1 cellular context compared by ENCODE assay signal in the genomic region with DNA sequence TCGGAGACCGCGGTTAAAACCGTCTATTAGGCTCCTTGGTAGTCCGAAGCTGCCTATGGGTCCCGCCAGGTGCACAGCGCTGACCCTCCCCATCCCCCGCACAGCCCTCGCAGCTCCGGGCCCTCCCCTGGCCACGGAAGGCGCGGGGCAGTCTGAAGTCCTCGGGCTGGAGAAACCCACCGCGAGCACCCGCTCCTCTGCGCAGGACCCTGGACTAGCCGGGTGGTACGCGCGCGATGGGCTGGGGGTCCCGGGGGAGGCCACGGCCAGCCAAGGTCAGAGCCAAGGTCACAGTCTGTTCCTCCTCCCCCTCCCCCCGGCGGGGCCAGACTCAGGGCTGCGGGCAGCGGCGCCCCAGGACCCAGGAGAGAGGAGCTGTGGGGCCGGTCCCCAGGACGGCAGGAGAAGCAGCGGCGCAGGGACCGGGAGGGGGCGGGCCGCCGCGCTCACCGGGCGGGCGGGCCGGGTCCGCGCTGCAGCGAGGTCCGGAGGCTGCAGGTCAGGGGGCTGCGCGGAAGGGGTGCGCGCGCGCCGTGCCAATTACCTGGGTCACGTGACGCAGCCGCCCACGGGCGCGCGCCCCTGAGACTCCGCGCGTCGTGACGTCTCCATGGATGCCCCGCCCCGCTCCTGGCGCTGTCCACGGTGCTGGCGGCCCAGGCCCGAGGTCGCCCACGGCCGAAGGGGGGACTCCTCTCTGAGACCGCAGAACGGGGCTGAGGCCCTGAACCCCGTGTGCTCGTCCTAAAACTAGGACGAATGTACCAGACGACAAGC.
TF ChIP-seq lines count a peak whose summit lies in the region.

Gene OGDHL, minus strand, starts transcription at position 535 of the 777 bp plus-strand sequence. CDS start 3,731 bp downstream, outside the sequence.

TF ChIP-seq in HepG2, 621 proteins besides CTCF, POLR2A, EP300 and RAD21 (continued from another document and continues in another):
- no peak for TF ChIP-seq ARID3A (IDR thresholded peaks at IDR 0.05; ENCODE audit: low read depth, low read length)
- TF ChIP-seq TRIM24 (CRISPR knock-in tag; IDR thresholded peaks at IDR 0.05), result no peak; the same call in 1 of the 2 replicates
- no peak for TF ChIP-seq CHD4 (IDR thresholded peaks at IDR 0.05; ENCODE audit: borderline replicate concordance, low read length)
- TF ChIP-seq ZNF34 (CRISPR knock-in tag; IDR thresholded peaks at IDR 0.05; ENCODE audit: borderline replicate concordance), result no peak
- 0 out of 2 replicates have a peak, but pooled peaks have one; percentile 51 for TF ChIP-seq ZBTB3 (CRISPR knock-in tag; IDR thresholded peaks at IDR 0.05; ENCODE audit: borderline replicate concordance, low read depth)
- TF ChIP-seq PAX8 (CRISPR knock-in tag; IDR thresholded peaks at IDR 0.05; ENCODE audit: borderline replicate concordance), result peak; percentile 90
- peak; percentile 96 for TF ChIP-seq ZNF780A (CRISPR knock-in tag; IDR thresholded peaks at IDR 0.05)
- peak; percentile 98 for TF ChIP-seq ATAD3A (CRISPR knock-in tag; IDR thresholded peaks at IDR 0.05)
- TF ChIP-seq ZBTB8A (CRISPR knock-in tag; IDR thresholded peaks at IDR 0.05; ENCODE audit: borderline replicate concordance, low read depth), result no peak
- peak; percentile 93 for TF ChIP-seq HOXD1 (CRISPR knock-in tag; IDR thresholded peaks at IDR 0.05)
- peak; percentile 96 for TF ChIP-seq ZNF431 (CRISPR knock-in tag; IDR thresholded peaks at IDR 0.05; ENCODE audit: borderline replicate concordance, low read depth)
- TF ChIP-seq ZSCAN30 (CRISPR knock-in tag; IDR thresholded peaks at IDR 0.05), result peak; percentile 85; the same call in 1 of the 2 replicates
- no peak for TF ChIP-seq NR2F2 (IDR thresholded peaks at IDR 0.05; ENCODE audit: borderline replicate concordance, low read depth)
- TF ChIP-seq ZNF616 (CRISPR knock-in tag; IDR thresholded peaks at IDR 0.05; ENCODE audit: low read depth), result peak; percentile 95
- no peak for TF ChIP-seq ASH2L (IDR thresholded peaks at IDR 0.05; ENCODE audit: insufficient read length, low read depth, low read length)
- TF ChIP-seq SUZ12 (IDR thresholded peaks at IDR 0.05; ENCODE audit: low read depth, low read length), result no peak
- TF ChIP-seq FLYWCH1 (CRISPR knock-in tag; IDR thresholded peaks at IDR 0.05), result peak; percentile 55; the same call in 1 of the 2 replicates
- peak; percentile 81 for TF ChIP-seq RBFOX2 (IDR thresholded peaks at IDR 0.05; ENCODE audit: low read depth, low read length)
- no peak for TF ChIP-seq TRAFD1 (CRISPR knock-in tag; IDR thresholded peaks at IDR 0.05; ENCODE audit: borderline replicate concordance)
- peak; percentile 98 for TF ChIP-seq CCDC6 (CRISPR knock-in tag; IDR thresholded peaks at IDR 0.05)
- TF ChIP-seq, protein P1, sequence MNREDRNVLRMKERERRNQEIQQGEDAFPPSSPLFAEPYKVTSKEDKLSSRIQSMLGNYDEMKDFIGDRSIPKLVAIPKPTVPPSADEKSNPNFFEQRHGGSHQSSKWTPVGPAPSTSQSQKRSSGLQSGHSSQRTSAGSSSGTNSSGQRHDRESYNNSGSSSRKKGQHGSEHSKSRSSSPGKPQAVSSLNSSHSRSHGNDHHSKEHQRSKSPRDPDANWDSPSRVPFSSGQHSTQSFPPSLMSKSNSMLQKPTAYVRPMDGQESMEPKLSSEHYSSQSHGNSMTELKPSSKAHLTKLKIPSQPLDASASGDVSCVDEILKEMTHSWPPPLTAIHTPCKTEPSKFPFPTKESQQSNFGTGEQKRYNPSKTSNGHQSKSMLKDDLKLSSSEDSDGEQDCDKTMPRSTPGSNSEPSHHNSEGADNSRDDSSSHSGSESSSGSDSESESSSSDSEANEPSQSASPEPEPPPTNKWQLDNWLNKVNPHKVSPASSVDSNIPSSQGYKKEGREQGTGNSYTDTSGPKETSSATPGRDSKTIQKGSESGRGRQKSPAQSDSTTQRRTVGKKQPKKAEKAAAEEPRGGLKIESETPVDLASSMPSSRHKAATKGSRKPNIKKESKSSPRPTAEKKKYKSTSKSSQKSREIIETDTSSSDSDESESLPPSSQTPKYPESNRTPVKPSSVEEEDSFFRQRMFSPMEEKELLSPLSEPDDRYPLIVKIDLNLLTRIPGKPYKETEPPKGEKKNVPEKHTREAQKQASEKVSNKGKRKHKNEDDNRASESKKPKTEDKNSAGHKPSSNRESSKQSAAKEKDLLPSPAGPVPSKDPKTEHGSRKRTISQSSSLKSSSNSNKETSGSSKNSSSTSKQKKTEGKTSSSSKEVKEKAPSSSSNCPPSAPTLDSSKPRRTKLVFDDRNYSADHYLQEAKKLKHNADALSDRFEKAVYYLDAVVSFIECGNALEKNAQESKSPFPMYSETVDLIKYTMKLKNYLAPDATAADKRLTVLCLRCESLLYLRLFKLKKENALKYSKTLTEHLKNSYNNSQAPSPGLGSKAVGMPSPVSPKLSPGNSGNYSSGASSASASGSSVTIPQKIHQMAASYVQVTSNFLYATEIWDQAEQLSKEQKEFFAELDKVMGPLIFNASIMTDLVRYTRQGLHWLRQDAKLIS (CRISPR knock-in tag; IDR thresholded peaks at IDR 0.05), result no peak
- TF ChIP-seq ARID2 (CRISPR knock-in tag; IDR thresholded peaks at IDR 0.05; ENCODE audit: borderline replicate concordance), result no peak
- peak; percentile 83; the same call in 1 of the 2 replicates for TF ChIP-seq ZBTB1 (CRISPR knock-in tag; IDR thresholded peaks at IDR 0.05; ENCODE audit: borderline replicate concordance)
- 0 out of 2 replicates have a peak, but pooled peaks have one; percentile 37 for TF ChIP-seq ZKSCAN8 (CRISPR knock-in tag; IDR thresholded peaks at IDR 0.05; ENCODE audit: borderline replicate concordance)
- peak; percentile 97 for TF ChIP-seq REL (CRISPR knock-in tag; conservative IDR thresholded peaks at IDR 0.05)
- TF ChIP-seq THRA (CRISPR knock-in tag; IDR thresholded peaks at IDR 0.05; ENCODE audit: borderline replicate concordance), result peak; percentile 86
- TF ChIP-seq NCOA5 (CRISPR knock-in tag; IDR thresholded peaks at IDR 0.05), result no peak
- TF ChIP-seq SNRNP70 (IDR thresholded peaks at IDR 0.05; ENCODE audit: low read depth, low read length), result no peak
- TF ChIP-seq PRMT3 (CRISPR knock-in tag; IDR thresholded peaks at IDR 0.05; ENCODE audit: borderline replicate concordance, low read depth), result no peak
- TF ChIP-seq, protein P2, sequence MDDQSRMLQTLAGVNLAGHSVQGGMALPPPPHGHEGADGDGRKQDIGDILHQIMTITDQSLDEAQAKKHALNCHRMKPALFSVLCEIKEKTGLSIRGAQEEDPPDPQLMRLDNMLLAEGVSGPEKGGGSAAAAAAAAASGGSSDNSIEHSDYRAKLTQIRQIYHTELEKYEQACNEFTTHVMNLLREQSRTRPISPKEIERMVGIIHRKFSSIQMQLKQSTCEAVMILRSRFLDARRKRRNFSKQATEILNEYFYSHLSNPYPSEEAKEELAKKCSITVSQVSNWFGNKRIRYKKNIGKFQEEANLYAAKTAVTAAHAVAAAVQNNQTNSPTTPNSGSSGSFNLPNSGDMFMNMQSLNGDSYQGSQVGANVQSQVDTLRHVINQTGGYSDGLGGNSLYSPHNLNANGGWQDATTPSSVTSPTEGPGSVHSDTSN (CRISPR knock-in tag; IDR thresholded peaks at IDR 0.05; ENCODE audit: borderline replicate concordance), result peak; percentile 95; the same call in 1 of the 2 replicates
- TF ChIP-seq NR0B2 (CRISPR knock-in tag; IDR thresholded peaks at IDR 0.05), result peak; percentile 93
- TF ChIP-seq ZNF724P (CRISPR knock-in tag; IDR thresholded peaks at IDR 0.05; ENCODE audit: borderline replicate concordance), result peak; percentile 94
- TF ChIP-seq NR1H2 (CRISPR knock-in tag; IDR thresholded peaks at IDR 0.05; ENCODE audit: borderline replicate concordance, low read depth), result peak; percentile 83; the same call in 1 of the 2 replicates
- TF ChIP-seq CHCHD3 (CRISPR knock-in tag; IDR thresholded peaks at IDR 0.05), result peak; percentile 98; the same call in 1 of the 2 replicates
- TF ChIP-seq, protein P3, sequence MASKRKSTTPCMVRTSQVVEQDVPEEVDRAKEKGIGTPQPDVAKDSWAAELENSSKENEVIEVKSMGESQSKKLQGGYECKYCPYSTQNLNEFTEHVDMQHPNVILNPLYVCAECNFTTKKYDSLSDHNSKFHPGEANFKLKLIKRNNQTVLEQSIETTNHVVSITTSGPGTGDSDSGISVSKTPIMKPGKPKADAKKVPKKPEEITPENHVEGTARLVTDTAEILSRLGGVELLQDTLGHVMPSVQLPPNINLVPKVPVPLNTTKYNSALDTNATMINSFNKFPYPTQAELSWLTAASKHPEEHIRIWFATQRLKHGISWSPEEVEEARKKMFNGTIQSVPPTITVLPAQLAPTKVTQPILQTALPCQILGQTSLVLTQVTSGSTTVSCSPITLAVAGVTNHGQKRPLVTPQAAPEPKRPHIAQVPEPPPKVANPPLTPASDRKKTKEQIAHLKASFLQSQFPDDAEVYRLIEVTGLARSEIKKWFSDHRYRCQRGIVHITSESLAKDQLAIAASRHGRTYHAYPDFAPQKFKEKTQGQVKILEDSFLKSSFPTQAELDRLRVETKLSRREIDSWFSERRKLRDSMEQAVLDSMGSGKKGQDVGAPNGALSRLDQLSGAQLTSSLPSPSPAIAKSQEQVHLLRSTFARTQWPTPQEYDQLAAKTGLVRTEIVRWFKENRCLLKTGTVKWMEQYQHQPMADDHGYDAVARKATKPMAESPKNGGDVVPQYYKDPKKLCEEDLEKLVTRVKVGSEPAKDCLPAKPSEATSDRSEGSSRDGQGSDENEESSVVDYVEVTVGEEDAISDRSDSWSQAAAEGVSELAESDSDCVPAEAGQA (IDR thresholded peaks at IDR 0.05; ENCODE audit: low read depth), result peak; percentile 69; the same call in 1 of the 2 replicates
- TF ChIP-seq, protein P3 (CRISPR knock-in tag; IDR thresholded peaks at IDR 0.05; ENCODE audit: borderline replicate concordance), result peak; percentile 80; the same call in 1 of the 2 replicates
- peak; percentile 96 for TF ChIP-seq ZNF83 (CRISPR knock-in tag; IDR thresholded peaks at IDR 0.05; ENCODE audit: borderline replicate concordance)
